19 cellular contexts compared by ENCODE assay signal in the genomic region with DNA sequence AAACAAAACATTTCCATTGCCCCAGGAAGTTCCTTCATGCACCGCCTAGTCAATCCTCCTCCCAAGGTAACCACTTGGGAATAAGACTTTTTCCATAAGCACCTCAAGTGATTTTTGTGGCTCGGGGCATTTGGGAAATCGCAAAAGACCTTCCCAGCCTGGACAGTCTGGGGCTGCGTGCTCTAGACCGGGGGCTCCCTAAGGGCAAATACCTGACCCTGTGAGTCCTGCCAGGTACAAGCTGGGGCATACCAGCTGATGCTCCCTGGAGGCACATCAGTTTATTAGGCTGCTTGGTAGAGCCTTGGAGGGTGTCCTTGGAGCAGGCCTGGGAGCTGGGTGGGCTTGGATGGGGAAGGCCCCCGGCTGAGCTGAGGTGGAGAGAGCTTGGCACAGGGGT. TPM values are rescaled to one million over a fixed set of nuclear protein-coding genes. Genes with fewer than 3 reads are reported as not detected.
DNase-seq lines count a peak whose midpoint lies in the region; ATAC-seq and TF ChIP-seq lines count a peak whose summit lies in the region.
"Had no signal": no experiment of that assay in that cellular context is flagged by ENCODE, and none has a peak within 500 bp of the region (broad histone marks: within the 10 kb centered on the region; RNA-seq: fewer than 3 reads in every experiment).

No MANE protein-coding gene starts in this region.

- 0 out of 2 replicates have a peak overlapping the region, but pooled peaks have one; percentile 2 for H3K9ac ChIP-seq in BLaER1

- H3K4me3 ChIP-seq in BLaER1: no peak overlapping the region
- no peak overlapping the region for H3K4me3 ChIP-seq in foreskin fibroblast (ENCODE audit: low read depth in 1 of 2, low read length in 2 of 2)
- H3K4me3 ChIP-seq in mucosa of descending colon: no peak overlapping the region
- H3K4me3 ChIP-seq: PC-9 had no signal

- no peaks in the 10 kb centered on the region for H4K20me1 ChIP-seq in BLaER1

- H3K9me3 Mint-ChIP-seq in nephron progenitor cell: no peaks in the 10 kb centered on the region

- TF ChIP-seq CTCF in nephron progenitor cell (IDR thresholded peaks at IDR 0.05): no peak
- no peak for TF ChIP-seq CTCF in foreskin fibroblast (IDR thresholded peaks at IDR 0.05; ENCODE audit: low read depth, low read length)
- no peak for TF ChIP-seq CTCF in mucosa of descending colon (IDR thresholded peaks at IDR 0.05)

- peak; percentile 75 for DNase-seq in ELF-1 (ENCODE audit: low read depth, low spot score)
- peak; percentile 75 for DNase-seq in islet precursor cell
- DNase-seq in nephron progenitor cell: no peak
- DNase-seq in foreskin fibroblast: no peak
- DNase-seq in mucosa of descending colon: no peak
- no peak for DNase-seq in stimulated activated CD4-positive, alpha-beta T cell treated with anti-CD3 and anti-CD28 coated beads, Interleukin-4, amount 100 ng/mL, for 1 hour
- DNase-seq: GDM1, GOT3, KG1, MV-4-11, NCI-H1694 treated with DMSO at 0.1 percent for 48 hours, NCI-H2107, NCI-H226, NCI-H524 treated with DMSO at 0.1 percent for 48 hours, PC-9, SIG-M5 had no signal

- no peaks in the 10 kb centered on the region for H3K9me3 ChIP-seq in BLaER1
- H3K9me3 ChIP-seq in mucosa of descending colon: no peaks in the 10 kb centered on the region

- peak overlapping the region; percentile 15 for H3K27ac Mint-ChIP-seq in nephron progenitor cell
- H3K27ac Mint-ChIP-seq: CD14-positive monocyte had no signal

- no peaks in the 10 kb centered on the region for H3K27me3 ChIP-seq in BLaER1

- no peak overlapping the region for H3K27ac ChIP-seq in BLaER1
- H3K27ac ChIP-seq: PC-9, RWPE1 had no signal

- H3K4me3 Mint-ChIP-seq in nephron progenitor cell: no peak overlapping the region
- H3K4me3 Mint-ChIP-seq: CD14-positive monocyte had no signal

- ATAC-seq in mucosa of descending colon: no peak

- peaks cover 38% of the 10 kb centered on the region for H3K4me1 Mint-ChIP-seq in nephron progenitor cell

- H3K4me1 ChIP-seq in BLaER1: peaks cover 31% of the 10 kb centered on the region
- H3K4me1 ChIP-seq in mucosa of descending colon (ENCODE audit: low read depth): no peaks in the 10 kb centered on the region

- peak overlapping the region; percentile 45 for H3K4me2 ChIP-seq in BLaER1
- H3K4me2 ChIP-seq: PC-9 had no signal

- H3K36me3 ChIP-seq in BLaER1 (no peaks in the 10 kb centered on the region), mucosa of descending colon (ENCODE audit: low read depth) (no peaks in the 10 kb centered on the region)

- intact Hi-C loops in mucosa of descending colon (cut with DNase I, micrococcal nuclease): no loop called here

- H3K27me3 Mint-ChIP-seq in nephron progenitor cell (ENCODE audit: low read depth, poor library complexity): peaks cover 13% of the 10 kb centered on the region

- no peaks in the 10 kb centered on the region for H3K36me3 Mint-ChIP-seq in nephron progenitor cell (ENCODE audit: low read depth)
- H3K36me3 Mint-ChIP-seq: CD14-positive monocyte had no signal

RNA-seq across cellular contexts. Expression of a gene that starts 34.4 kb away (rescaled TPM):
- 1 to 10 TPM in 1 of 3 donors, under 1 TPM in 2; 0.82 to 2.7 (median 0.90) TPM for total RNA-seq in mucosa of descending colon
- total RNA-seq: PC-9 had no signal

Comparison
In these comparisons a context has a peak if more than half of its experiments do, and no peak if none do; other contexts are left out.
1. DNase-seq: peak in ELF-1 (single experiment) and islet precursor cell (single experiment); none in nephron progenitor cell (single experiment), foreskin fibroblast (0 of 2), mucosa of descending colon (0 of 3) and stimulated activated CD4-positive, alpha-beta T cell treated with anti-CD3 and anti-CD28 coated beads, Interleukin-4, amount 100 ng/mL, for 1 hour (single experiment).